1 cellular context compared by ENCODE assay signal in genomic region chr3:16332904-16333426, GRCh38.
TF ChIP-seq lines count a peak whose summit lies in the region.

No MANE protein-coding gene starts in this region.

TF ChIP-seq in HepG2, 621 proteins besides CTCF, POLR2A, EP300 and RAD21 (continued from another document and continues in another):
- TF ChIP-seq HNF1A (IDR thresholded peaks at IDR 0.05; ENCODE audit: low read depth) (peak; percentile 82), HNF1A (CRISPR knock-in tag; IDR thresholded peaks at IDR 0.05; ENCODE audit: borderline replicate concordance) (peak; percentile 84; the same call in 1 of the 2 replicates), ZNF652 (CRISPR knock-in tag; IDR thresholded peaks at IDR 0.05; ENCODE audit: borderline replicate concordance, low read depth) (0 out of 2 replicates have a peak, but pooled peaks have one; percentile 7), NCOR1 (IDR thresholded peaks at IDR 0.05; ENCODE audit: borderline replicate concordance, low read length) (peak; percentile 83), MED1 (CRISPR knock-in tag; IDR thresholded peaks at IDR 0.05) (peak; percentile 95), AHDC1 (CRISPR knock-in tag; IDR thresholded peaks at IDR 0.05; ENCODE audit: borderline replicate concordance) (peak; percentile 91; the same call in 1 of the 2 replicates), RARA (CRISPR knock-in tag; IDR thresholded peaks at IDR 0.05) (peak; percentile 82), FOXK2 (IDR thresholded peaks at IDR 0.05) (peak; percentile 56), ARID2 (CRISPR knock-in tag; IDR thresholded peaks at IDR 0.05; ENCODE audit: borderline replicate concordance) (0 out of 2 replicates have a peak, but pooled peaks have one; percentile 56), ZNF180 (CRISPR knock-in tag; IDR thresholded peaks at IDR 0.05; ENCODE audit: borderline replicate concordance, low read depth) (no peak), IRF2 (CRISPR knock-in tag; IDR thresholded peaks at IDR 0.05) (peak; percentile 81), NR2F1 (CRISPR knock-in tag; IDR thresholded peaks at IDR 0.05) (peak in 1 of 2 experiments; percentile 63; a peak in 2 of 4 replicates), TOPORS (CRISPR knock-in tag; IDR thresholded peaks at IDR 0.05) (0 out of 2 replicates have a peak, but pooled peaks have one; percentile 44), ZNF644 (CRISPR knock-in tag; IDR thresholded peaks at IDR 0.05; ENCODE audit: low read depth) (peak; percentile 60; the same call in 1 of the 2 replicates), ZNF337 (CRISPR knock-in tag; IDR thresholded peaks at IDR 0.05; ENCODE audit: borderline replicate concordance, low read depth) (0 out of 2 replicates have a peak, but pooled peaks have one; percentile 86), MAFK (conservative IDR thresholded peaks at IDR 0.05 in 1 of 2, IDR thresholded peaks at IDR 0.05 in 1 of 2; ENCODE audit: low read length in 2 of 2) (peak; percentile 68 to 73), ZMYM4 (CRISPR knock-in tag; IDR thresholded peaks at IDR 0.05) (peak; percentile 54; the same call in 1 of the 2 replicates), PHF5A (CRISPR knock-in tag; IDR thresholded peaks at IDR 0.05; ENCODE audit: low read depth, unreplicated experiment) (no peak), ZBTB37 (CRISPR knock-in tag; IDR thresholded peaks at IDR 0.05) (no peak), ZHX1 (CRISPR knock-in tag; IDR thresholded peaks at IDR 0.05; ENCODE audit: low read depth) (no peak), ZNF609 (CRISPR knock-in tag; IDR thresholded peaks at IDR 0.05; ENCODE audit: borderline replicate concordance) (peak; percentile 87), GATAD1 (CRISPR knock-in tag; IDR thresholded peaks at IDR 0.05) (peak; percentile 22; the same call in 1 of the 2 replicates), BCL6 (CRISPR knock-in tag; IDR thresholded peaks at IDR 0.05) (peak; percentile 88), ASH2L (IDR thresholded peaks at IDR 0.05; ENCODE audit: insufficient read length, low read depth, low read length) (peak; percentile 78), ATF4 (CRISPR knock-in tag; IDR thresholded peaks at IDR 0.05) (peak in 1 of 2 experiments; percentile 53; a peak in 1 of 4 replicates), TCF12 (IDR thresholded peaks at IDR 0.05) (no peak), TCF12 (CRISPR knock-in tag; IDR thresholded peaks at IDR 0.05) (0 out of 2 replicates have a peak, but pooled peaks have one; percentile 33), GLI4 (CRISPR knock-in tag; IDR thresholded peaks at IDR 0.05; ENCODE audit: borderline replicate concordance) (0 out of 2 replicates have a peak, but pooled peaks have one; percentile 44), PCBP1 (IDR thresholded peaks at IDR 0.05; ENCODE audit: borderline replicate concordance, low read depth, low read length) (no peak), ZNF264 (CRISPR knock-in tag; IDR thresholded peaks at IDR 0.05) (peak; percentile 79), CCDC6 (CRISPR knock-in tag; IDR thresholded peaks at IDR 0.05) (no peak), ZNF224 (CRISPR knock-in tag; IDR thresholded peaks at IDR 0.05) (no peak), SMYD3 (CRISPR knock-in tag; IDR thresholded peaks at IDR 0.05) (peak; percentile 70; the same call in 1 of the 2 replicates), ZSCAN21 (CRISPR knock-in tag; IDR thresholded peaks at IDR 0.05; ENCODE audit: borderline replicate concordance) (peak; percentile 89)
